In the genomic region with DNA sequence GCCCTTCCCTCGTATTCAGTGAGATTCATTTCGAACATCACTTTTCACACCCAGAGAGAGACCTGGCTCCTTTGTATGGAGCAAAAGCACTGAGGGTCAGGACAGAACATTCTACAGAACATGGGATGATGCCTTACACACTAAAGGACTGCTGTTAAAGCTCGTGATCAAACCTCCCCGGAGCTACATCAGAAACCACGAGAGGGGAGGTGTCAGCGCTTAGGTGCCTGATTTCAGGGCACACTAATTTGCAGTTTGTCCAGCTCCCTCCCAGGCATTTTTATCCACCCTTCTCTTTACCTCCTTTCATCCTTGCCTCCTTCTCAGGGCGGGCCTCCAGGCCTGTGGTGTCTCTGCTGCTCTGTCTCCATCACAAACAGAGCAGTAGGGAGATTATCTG, we compare ENCODE assay signal across 1 cellular context.
TF ChIP-seq lines count a peak whose summit lies in the region.

No MANE protein-coding gene starts in this region.

TF ChIP-seq in K562, 482 proteins besides CTCF, POLR2A, EP300 and RAD21 (continued from another document):
- no peak for TF ChIP-seq IFI16 (CRISPR knock-in tag; IDR thresholded peaks at IDR 0.05)
